ENCODE assay signal across 14 cellular contexts in the genomic region with DNA sequence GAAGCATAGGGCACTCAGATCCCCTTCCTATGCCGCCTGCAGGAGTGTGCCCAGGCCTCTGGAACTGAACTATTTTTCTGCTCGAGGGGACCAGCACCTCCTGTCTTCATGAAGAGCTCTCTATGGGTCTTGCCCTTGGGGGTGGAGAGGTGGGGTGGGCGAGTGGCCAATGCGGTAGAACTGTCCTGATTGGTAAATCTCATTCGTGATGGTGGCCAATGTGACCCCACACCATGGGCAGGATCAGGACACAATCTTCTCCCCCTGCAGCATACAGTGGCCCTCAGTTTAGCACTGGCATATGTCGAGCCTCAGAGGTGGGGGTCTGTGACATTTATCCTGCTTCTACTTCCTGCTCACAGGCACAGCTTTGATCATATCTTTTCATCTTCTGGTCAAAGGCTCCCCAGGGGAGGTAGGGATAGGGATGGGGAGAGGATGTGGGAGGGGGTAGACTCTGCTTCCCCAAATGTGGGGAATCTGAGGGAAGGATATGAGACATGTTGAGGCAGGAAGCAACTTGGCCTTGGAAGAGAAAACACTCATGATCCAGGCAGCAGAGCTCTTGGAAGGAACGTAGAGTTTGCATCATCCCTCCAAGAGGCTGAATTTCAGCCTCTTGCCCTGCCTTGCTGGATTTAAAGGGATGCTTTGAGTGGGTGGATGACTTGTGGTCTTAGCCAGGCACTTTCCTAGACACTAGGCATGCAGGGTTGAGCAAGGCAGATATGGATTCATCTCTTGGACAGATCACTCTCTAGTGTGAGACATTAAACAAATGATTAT.
DNase-seq lines count a peak whose midpoint lies in the region; ATAC-seq and TF ChIP-seq lines count a peak whose summit lies in the region.
"Had no signal": no experiment of that assay in that cellular context is flagged by ENCODE, and none has a peak within 500 bp of the region (broad histone marks: within the 10 kb centered on the region; RNA-seq: fewer than 3 reads in every experiment).

No MANE protein-coding gene starts in this region.

- intact Hi-C loops in PC-3 (cut with micrococcal nuclease) = no loop called here

- TF ChIP-seq CTCF in AG09309 (IDR thresholded peaks at IDR 0.05; ENCODE audit: control insufficient read depth, insufficient read depth, low read depth, low read length, missing control alignments) (no peak), PC-3 (conservative IDR thresholded peaks at IDR 0.05; ENCODE audit: low read depth, low read length) (no peak)

- H2BK120ac ChIP-seq in neuronal stem cell (ENCODE audit: low read depth, low read length) = peak overlapping the region; percentile 23

- H2AFZ ChIP-seq in PC-3 (ENCODE audit: low read length) = no peak overlapping the region
- peak overlapping the region; percentile 45 for H2AFZ ChIP-seq in neuronal stem cell (ENCODE audit: low read length)

- H3K4me2 ChIP-seq in PC-3 (ENCODE audit: low read length) = no peak overlapping the region
- no peak overlapping the region for H3K4me2 ChIP-seq in neuronal stem cell (ENCODE audit: insufficient read depth, low read length, poor library complexity, severe bottlenecking)

- BruUV-seq in PC-3 (replicated peaks; lab: Mats Ljungman, UMichigan) = no TSS peak

- H3K9me2 ChIP-seq in PC-3 (replicated peaks; ENCODE audit: low read length) = no peaks in the 10 kb centered on the region

- no peaks in the 10 kb centered on the region for H4K20me1 ChIP-seq in PC-3 (ENCODE audit: low read length)

- H3K9me3 ChIP-seq in PC-3 (ENCODE audit: low read length) (no peaks in the 10 kb centered on the region), neuronal stem cell (replicated peaks in 1 of 2; ENCODE audit: control insufficient read depth in 2 of 2, insufficient read depth in 1 of 2, low read depth in 1 of 2, low read length in 2 of 2) (no peaks in the 10 kb centered on the region)
- H3K9me3 ChIP-seq: neutrophil had no signal

- H2BK15ac ChIP-seq in neuronal stem cell (ENCODE audit: low read length) = peak overlapping the region; percentile 53

- no peak overlapping the region for H3K14ac ChIP-seq in neuronal stem cell (ENCODE audit: low read length)

- H2BK12ac ChIP-seq in neuronal stem cell (ENCODE audit: low read length) = no peak overlapping the region

- H3K4ac ChIP-seq in neuronal stem cell (ENCODE audit: low read length) = no peak overlapping the region

- H2BK5ac ChIP-seq in neuronal stem cell (ENCODE audit: low read length) = no peak overlapping the region

- H3K79me1 ChIP-seq in neuronal stem cell (ENCODE audit: low read depth, low read length) = no peaks in the 10 kb centered on the region

- no peak overlapping the region for H4K8ac ChIP-seq in neuronal stem cell (ENCODE audit: low read depth, low read length)

- peak overlapping the region; percentile 51 for H3K27ac ChIP-seq in PC-3 (ENCODE audit: low read length)
- no peak overlapping the region for H3K27ac ChIP-seq in neuronal stem cell (replicated peaks; ENCODE audit: low read length)
- H3K27ac ChIP-seq: neutrophil had no signal

- peak overlapping the region; percentile 48 for H2AK5ac ChIP-seq in neuronal stem cell (ENCODE audit: low read depth, low read length)

- H3K36me3 ChIP-seq in PC-3 (ENCODE audit: low read depth, low read length) (no peaks in the 10 kb centered on the region), neuronal stem cell (replicated peaks in 1 of 2; ENCODE audit: control insufficient read depth in 2 of 2, insufficient read depth in 2 of 2, low read length in 2 of 2) (no peaks in the 10 kb centered on the region)
- H3K36me3 ChIP-seq: neutrophil had no signal

- H3K27me3 ChIP-seq in PC-3 (ENCODE audit: low read length) (no peaks in the 10 kb centered on the region), neuronal stem cell (ENCODE audit: control insufficient read depth in 3 of 3, insufficient read depth in 3 of 3, low read depth in 1 of 3, low read length in 3 of 3) (peaks cover 0 to 3% (median 0%) of the 10 kb centered on the region in 3 experiments)
- H3K27me3 ChIP-seq: neutrophil had no signal

- no CpG with 5 or more reads among the region's 7 CpGs for WGBS in neuronal stem cell (ENCODE audit: extremely low coverage in 2 of 2, insufficient read length in 2 of 2, insufficient replicate concordance in 1 of 2), 2 donors

- ATAC-seq in PC-3 (peak; percentile 13; the same call in 1 of the 2 replicates), esophagus mucosa (peak; percentile 56)

- H3K23ac ChIP-seq in neuronal stem cell (ENCODE audit: low read depth, low read length, poor library complexity) = peak overlapping the region; percentile 40

- POLR2A ChIA-PET in PC-3 (lab: Charles Lee; ENCODE audit: unreplicated experiment) = no interaction called here

- no peak overlapping the region for H3K4me3 ChIP-seq in AG09309 (ENCODE audit: control insufficient read depth, low read depth, low read length)
- no peak overlapping the region for H3K4me3 ChIP-seq in PC-3 (ENCODE audit: low read length)
- H3K4me3 ChIP-seq in neuronal stem cell (ENCODE audit: low read length in 2 of 2) = no peak overlapping the region

- no peaks in the 10 kb centered on the region for H3K79me2 ChIP-seq in PC-3 (ENCODE audit: low read length)

- H3K9ac ChIP-seq in PC-3 (ENCODE audit: low read length) (no peak overlapping the region), neuronal stem cell (ENCODE audit: low read depth, low read length, poor library complexity) (no peak overlapping the region)

- DNase-seq in AG09309 (ENCODE audit: low read depth) (peak; percentile 99), PC-3 (peak; percentile 61), neuronal stem cell (ENCODE audit: low spot score) (no peak), iPS-NIHi7 (ENCODE audit: extremely low spot score) (no peak), middle frontal gyrus (ENCODE audit: extremely low spot score, low spot score) (no peak), NCI-H82 treated with DMSO at 0.1 percent for 48 hours (lab: John Stamatoyannopoulos, UW; ENCODE audit: unreplicated experiment) (no peak)
- DNase-seq in stimulated activated naive CD4-positive, alpha-beta T cell treated with Interleukin-2 at 50 U/mL for 16 hours (lab: John Stamatoyannopoulos, UW) = no peak
- DNase-seq: activated CD8-positive, alpha-beta memory T cell treated with anti-CD3 and anti-CD28 coated beads, Interleukin-2, amount 50 U/mL, for 48 hours; caudate nucleus; KBM-7; NCI-H524; T-helper 2 cell had no signal

- H3F3A ChIP-seq in PC-3 (ENCODE audit: low read length, unreplicated experiment) = no peaks in the 10 kb centered on the region

- H3K4me1 ChIP-seq in PC-3 (ENCODE audit: insufficient read depth, low read length) (peaks cover 23% of the 10 kb centered on the region), neuronal stem cell (ENCODE audit: control insufficient read depth in 2 of 2, insufficient read depth in 1 of 2, low read depth in 1 of 2, low read length in 2 of 2) (peaks cover 0 to 1% of the 10 kb centered on the region in 2 donors)

- CTCF ChIA-PET in PC-3 (lab: Charles Lee) = no interaction called here

- H3K18ac ChIP-seq in neuronal stem cell (ENCODE audit: low read length) = no peak overlapping the region

- no peak overlapping the region for H4K91ac ChIP-seq in neuronal stem cell (ENCODE audit: low read depth, low read length, poor library complexity)

Comparison
In these comparisons a context has a peak if more than half of its experiments do, and no peak if none do; other contexts are left out.
1. DNase-seq: peak in AG09309 (single experiment) and PC-3 (single experiment); none in neuronal stem cell (single experiment), stimulated activated naive CD4-positive, alpha-beta T cell treated with Interleukin-2 at 50 U/mL for 16 hours (single experiment), iPS-NIHi7 (single experiment), middle frontal gyrus (single experiment) and NCI-H82 treated with DMSO at 0.1 percent for 48 hours (single experiment).